In the genomic region with DNA sequence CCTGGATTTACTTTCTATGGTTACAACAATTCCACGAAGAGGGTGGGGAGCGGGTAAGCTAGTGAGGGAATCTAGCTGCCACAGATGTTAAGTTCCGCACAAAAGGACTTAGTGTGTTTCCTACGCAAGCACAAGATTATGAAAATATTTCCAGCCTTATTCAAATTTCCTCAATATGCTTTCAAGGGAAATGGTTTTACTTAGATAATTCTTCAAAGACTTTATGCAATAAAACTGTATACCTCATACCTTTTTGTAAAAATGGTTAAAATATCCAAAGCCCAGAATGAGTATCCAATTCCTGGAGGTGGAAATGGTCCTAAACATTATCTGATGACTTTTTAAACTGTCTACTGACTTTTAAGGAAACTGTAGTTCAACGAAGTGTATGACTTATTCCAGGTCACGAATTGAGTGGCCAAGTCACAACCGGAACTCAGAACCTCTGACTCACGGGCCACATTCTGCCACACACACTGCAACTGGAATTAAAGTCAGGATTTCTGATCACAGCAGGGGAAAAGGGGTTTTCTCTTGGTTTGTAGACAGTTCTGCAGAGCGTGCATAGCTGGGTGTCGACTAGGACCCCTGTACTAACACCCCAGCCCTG, we compare ENCODE assay signal across 1 cellular context.
TF ChIP-seq lines count a peak whose summit lies in the region.

No MANE protein-coding gene starts in this region.

TF ChIP-seq in H1, 55 proteins besides CTCF, POLR2A, EP300 and RAD21:
- no peak for TF ChIP-seq CEBPB (IDR thresholded peaks at IDR 0.05; ENCODE audit: low read depth, low read length)
- no peak for TF ChIP-seq CHD1 (IDR thresholded peaks at IDR 0.05; ENCODE audit: low read depth, low read length)
- TF ChIP-seq CREB1 (IDR thresholded peaks at IDR 0.05): no peak
- no peak for TF ChIP-seq POLR2AphosphoS5 (IDR thresholded peaks at IDR 0.05; ENCODE audit: low read depth, low read length)
- TF ChIP-seq KDM5A (IDR thresholded peaks at IDR 0.05; ENCODE audit: low read length): no peak
- TF ChIP-seq TBP (IDR thresholded peaks at IDR 0.05; ENCODE audit: low read depth, low read length): no peak
- TF ChIP-seq ZNF274 (IDR thresholded peaks at IDR 0.05; ENCODE audit: borderline replicate concordance, extremely low read depth, low read length): no peak
- no peak for TF ChIP-seq POU5F1 (IDR thresholded peaks at IDR 0.05; ENCODE audit: low read depth, low read length)
- TF ChIP-seq JUND (IDR thresholded peaks at IDR 0.05; ENCODE audit: low read length): no peak
- no peak for TF ChIP-seq GABPA (IDR thresholded peaks at IDR 0.05; ENCODE audit: borderline replicate concordance, insufficient read depth, low read length)
- no peak for TF ChIP-seq YY1 (IDR thresholded peaks at IDR 0.05; ENCODE audit: low read depth, low read length)
TF ChIP-seq in H1: peak in this region for 0.
